Comparison of ENCODE assay signal across 23 cellular contexts in genomic region chr4:95979961-95980876, GRCh38.
DNase-seq lines count a peak whose midpoint lies in the region; ATAC-seq, FAIRE-seq and TF ChIP-seq lines count a peak whose summit lies in the region.
"Had no signal": no experiment of that assay in that cellular context is flagged by ENCODE, and none has a peak within 500 bp of the region (broad histone marks: within the 10 kb centered on the region; RNA-seq: fewer than 3 reads in every experiment).

No MANE protein-coding gene starts in this region.

- no peaks in the 10 kb centered on the region for H3K79me2 ChIP-seq in H1 (ENCODE audit: control insufficient read depth in 1 of 2, insufficient read depth in 2 of 2, low read length in 2 of 2)

- H3K18ac ChIP-seq in H1 (ENCODE audit: extremely low read depth, low read length) (no peak overlapping the region), neuronal stem cell (ENCODE audit: low read length) (peak overlapping the region; percentile 29)

- H3K36me3 ChIP-seq in H1 (ENCODE audit: control insufficient read depth in 2 of 4, insufficient read depth in 4 of 4, low read length in 3 of 4) (no peaks in the 10 kb centered on the region), left ventricle myocardium inferior (no peaks in the 10 kb centered on the region), neuronal stem cell (replicated peaks in 1 of 2; ENCODE audit: control insufficient read depth in 2 of 2, insufficient read depth in 2 of 2, low read length in 2 of 2) (no peaks in the 10 kb centered on the region), upper lobe of right lung (no peaks in the 10 kb centered on the region)
- H3K36me3 ChIP-seq: BE2C, SJCRH30 had no signal

- H3K4me1 ChIP-seq in H1 (replicated peaks in 1 of 4; ENCODE audit: control insufficient read depth in 3 of 4, insufficient read depth in 4 of 4, low read length in 3 of 4) (no peaks in the 10 kb centered on the region), left ventricle myocardium inferior (peaks cover 13% of the 10 kb centered on the region), neuronal stem cell (ENCODE audit: control insufficient read depth in 2 of 2, insufficient read depth in 1 of 2, low read depth in 1 of 2, low read length in 2 of 2) (peaks cover 5 to 9% of the 10 kb centered on the region in 2 donors), upper lobe of right lung (no peaks in the 10 kb centered on the region)
- H3K4me1 ChIP-seq: BE2C, Caco-2 had no signal

- no peak overlapping the region for H2BK120ac ChIP-seq in H1 (replicated peaks; ENCODE audit: low read depth, low read length)
- no peak overlapping the region for H2BK120ac ChIP-seq in neuronal stem cell (ENCODE audit: low read depth, low read length)

- H3K79me1 ChIP-seq in H1 (ENCODE audit: low read depth, low read length) (no peaks in the 10 kb centered on the region), neuronal stem cell (ENCODE audit: low read depth, low read length) (no peaks in the 10 kb centered on the region)

- no peak overlapping the region for H3K4me3 ChIP-seq in H1 (ENCODE audit: extremely low read depth in 1 of 4, insufficient read depth in 2 of 4, low read depth in 3 of 4, low read length in 4 of 4)
- H3K4me3 ChIP-seq in left ventricle myocardium inferior, result no peak overlapping the region
- H3K4me3 ChIP-seq in neuronal stem cell (ENCODE audit: low read length in 2 of 2), result no peak overlapping the region
- H3K4me3 ChIP-seq in upper lobe of right lung, result no peak overlapping the region
- H3K4me3 ChIP-seq: GM12878, GM23338, SJCRH30 had no signal

- H4K5ac ChIP-seq in H1 (ENCODE audit: insufficient read length, low read depth, low read length), result no peak overlapping the region

- H3K14ac ChIP-seq in H1 (ENCODE audit: insufficient read length), result no peak overlapping the region
- peak overlapping the region; percentile 64 for H3K14ac ChIP-seq in neuronal stem cell (ENCODE audit: low read length)

- H3K4ac ChIP-seq in H1 (replicated peaks; ENCODE audit: insufficient read length, low read depth, low read length), result no peak overlapping the region
- H3K4ac ChIP-seq in neuronal stem cell (ENCODE audit: low read length), result no peak overlapping the region

- TF ChIP-seq RAD21 in H1 (IDR thresholded peaks at IDR 0.05 in 1 of 2, conservative IDR thresholded peaks at IDR 0.05 in 1 of 2; ENCODE audit: low read depth in 2 of 2, low read length in 2 of 2), result no peak

- H3K4me2 ChIP-seq in H1 (ENCODE audit: insufficient read depth in 1 of 2, low read depth in 2 of 2, low read length in 2 of 2) (no peak overlapping the region), neuronal stem cell (ENCODE audit: insufficient read depth, low read length, poor library complexity, severe bottlenecking) (no peak overlapping the region)
- H3K4me2 ChIP-seq: GM23338 had no signal

- TF ChIP-seq EP300 in H1 (IDR thresholded peaks at IDR 0.05; ENCODE audit: borderline replicate concordance in 1 of 2, low read depth in 2 of 2, low read length in 2 of 2), result no peak

- H2BK5ac ChIP-seq in H1 (ENCODE audit: low read depth, low read length) (no peak overlapping the region), neuronal stem cell (ENCODE audit: low read length) (no peak overlapping the region)

- POLR2A ChIA-PET in H1 (lab: Charles Lee; ENCODE audit: partially characterized antibody), result no interaction called here

- peak overlapping the region; percentile 42 for H4K91ac ChIP-seq in H1 (replicated peaks; ENCODE audit: insufficient read length, low read length)
- H4K91ac ChIP-seq in neuronal stem cell (ENCODE audit: low read depth, low read length, poor library complexity), result no peak overlapping the region

- H2BK12ac ChIP-seq in H1 (ENCODE audit: low read depth, low read length) (no peak overlapping the region), neuronal stem cell (ENCODE audit: low read length) (peak overlapping the region; percentile 33)

- H3K23ac ChIP-seq in H1 (ENCODE audit: insufficient read length), result no peak overlapping the region
- no peak overlapping the region for H3K23ac ChIP-seq in neuronal stem cell (ENCODE audit: low read depth, low read length, poor library complexity)

- TF ChIP-seq CTCF in H1 (IDR thresholded peaks at IDR 0.05; ENCODE audit: control extremely low read depth in 1 of 3, insufficient read depth in 1 of 3, low read depth in 1 of 3, low read length in 3 of 3), result no peak
- no peak for TF ChIP-seq CTCF in left ventricle myocardium inferior (IDR thresholded peaks at IDR 0.05; ENCODE audit: borderline replicate concordance)
- no peak for TF ChIP-seq CTCF in upper lobe of right lung (IDR thresholded peaks at IDR 0.05)
- TF ChIP-seq CTCF in GM20000 (IDR thresholded peaks at IDR 0.05; ENCODE audit: extremely low read depth, missing control alignments), result no peak

- H3K23me2 ChIP-seq in H1 (ENCODE audit: low read depth, low read length), result no peaks in the 10 kb centered on the region

- WGBS in H1 (ENCODE audit: extremely low coverage in 1 of 2, insufficient coverage in 1 of 2, insufficient read length in 1 of 2, insufficient replicate concordance in 2 of 2, low coverage in 1 of 2, low lambda C conversion rate in 2 of 2, missing lambda C conversion rate in 1 of 2), 2 experiments, result 93% methylated on average over 10 of the region's 13 CpGs; no CpG with 5 or more reads in 1 of the 2 experiments
- WGBS in neuronal stem cell (ENCODE audit: extremely low coverage in 2 of 2, insufficient read length in 2 of 2, insufficient replicate concordance in 1 of 2), 2 donors, result no CpG with 5 or more reads among the region's 13 CpGs

- H3K9me3 ChIP-seq in H1 (ENCODE audit: insufficient read depth in 2 of 2, low read depth in 1 of 2, low read length in 1 of 2) (peaks cover 3 to 12% of the 10 kb centered on the region in 2 experiments; a peak in 1 of 4 replicates), left ventricle myocardium inferior (replicated peaks) (no peaks in the 10 kb centered on the region), neuronal stem cell (replicated peaks in 1 of 2; ENCODE audit: control insufficient read depth in 2 of 2, insufficient read depth in 1 of 2, low read depth in 1 of 2, low read length in 2 of 2) (peaks cover 6 to 15% of the 10 kb centered on the region in 2 donors), upper lobe of right lung (no peaks in the 10 kb centered on the region)
- H3K9me3 ChIP-seq: BE2C, Caco-2, SJCRH30 had no signal

- no peak overlapping the region for H3K9ac ChIP-seq in H1 (replicated peaks in 1 of 4; ENCODE audit: extremely low read depth in 1 of 4, low read depth in 3 of 4, low read length in 3 of 4)
- H3K9ac ChIP-seq in neuronal stem cell (ENCODE audit: low read depth, low read length, poor library complexity), result no peak overlapping the region

- TF ChIP-seq POLR2A in H1 (IDR thresholded peaks at IDR 0.05; ENCODE audit: control extremely low read depth in 1 of 2, low read depth in 2 of 2, low read length in 2 of 2), result no peak

- ATAC-seq in upper lobe of right lung, result peak; percentile 36
- ATAC-seq: GM12878, GM23338, Panc1 had no signal

- H3K27ac ChIP-seq in H1 (ENCODE audit: low read depth, low read length) (no peak overlapping the region), left ventricle myocardium inferior (replicated peaks) (no peak overlapping the region), neuronal stem cell (replicated peaks; ENCODE audit: low read length) (no peak overlapping the region), upper lobe of right lung (no peak overlapping the region)
- H3K27ac ChIP-seq: SJCRH30 had no signal

- DNase-seq in H1 (ENCODE audit: low read depth in 1 of 2, low spot score in 2 of 2) (no peak), left ventricle myocardium inferior (peak; percentile 29), neuronal stem cell (ENCODE audit: low spot score) (no peak), upper lobe of right lung (no peak), HPDE6-E6E7 (ENCODE audit: extremely low spot score) (no peak), GM20000 (ENCODE audit: low spot score) (no peak)
- DNase-seq in activated CD4-positive, CD25-positive, alpha-beta regulatory T cell (lab: John Stamatoyannopoulos, UW), result no peak
- DNase-seq: BE2C; Caco-2; CD4-positive, CD25-positive, alpha-beta regulatory T cell; DMS 273 treated with DMSO at 0.1 percent for 48 hours; DMS79 treated with DMSO at 0.1 percent for 48 hours; Karpas-422; MV-4-11; NCI-H1105 treated with DMSO at 0.1 percent for 48 hours; NCI-H2029 treated with DMSO at 0.1 percent for 48 hours; NCI-H345; NCI-H524; NCI-H82; SJCRH30 had no signal

- H2AFZ ChIP-seq in H1 (ENCODE audit: low read length) (no peak overlapping the region), neuronal stem cell (ENCODE audit: low read length) (no peak overlapping the region)
- H2AFZ ChIP-seq: GM23338 had no signal

- H3K56ac ChIP-seq in H1 (replicated peaks; ENCODE audit: insufficient read length, low read depth, low read length), result no peak overlapping the region

- intact Hi-C loops in left ventricle myocardium inferior (cut with micrococcal nuclease) (no loop called here), upper lobe of right lung (cut with DNase I) (no loop called here)

- H2BK20ac ChIP-seq in H1 (ENCODE audit: low read length), result no peak overlapping the region

- H2BK15ac ChIP-seq in H1 (ENCODE audit: low read length), result no peak overlapping the region
- H2BK15ac ChIP-seq in neuronal stem cell (ENCODE audit: low read length), result peak overlapping the region; percentile 30

- no peak for FAIRE-seq in H1 (lab: Jason Lieb, UNC)
- FAIRE-seq: GM12878 had no signal

- peak overlapping the region; percentile 46; the same call in 1 of the 2 replicates for H4K8ac ChIP-seq in H1 (ENCODE audit: extremely low read depth, insufficient read depth, low read length)
- peak overlapping the region; percentile 99 for H4K8ac ChIP-seq in neuronal stem cell (ENCODE audit: low read depth, low read length)

- H3K27me3 ChIP-seq in H1 (replicated peaks in 1 of 4; ENCODE audit: control insufficient read depth in 3 of 4, extremely low read depth in 1 of 4, insufficient read depth in 3 of 4, low read length in 3 of 4) (no peaks in the 10 kb centered on the region), left ventricle myocardium inferior (ENCODE audit: low read depth) (no peaks in the 10 kb centered on the region), neuronal stem cell (ENCODE audit: control insufficient read depth in 3 of 3, insufficient read depth in 3 of 3, low read depth in 1 of 3, low read length in 3 of 3) (no peaks in the 10 kb centered on the region), upper lobe of right lung (no peaks in the 10 kb centered on the region)
- H3K27me3 ChIP-seq: BE2C, SJCRH30 had no signal

- no peaks in the 10 kb centered on the region for H4K20me1 ChIP-seq in H1 (replicated peaks in 1 of 2; ENCODE audit: control insufficient read depth in 1 of 2, insufficient read depth in 2 of 2, low read length in 2 of 2)

- CTCF ChIA-PET in H1 (lab: Charles Lee; ENCODE audit: partially characterized antibody), result no interaction called here

- H2AK5ac ChIP-seq in H1 (ENCODE audit: low read depth, low read length) (no peak overlapping the region), neuronal stem cell (ENCODE audit: low read depth, low read length) (peak overlapping the region; percentile 81)

TF ChIP-seq in H1, 55 proteins besides CTCF, POLR2A, EP300 and RAD21:
- no peak for TF ChIP-seq HDAC6 (IDR thresholded peaks at IDR 0.05; ENCODE audit: low read depth, low read length)
